Comparison of ENCODE assay signal across 1 cellular context in genomic region chr11:66438504-66439466, GRCh38.
TF ChIP-seq lines count a peak whose summit lies in the region.

Gene MRPL11 (minus strand): TSS chr11:66438848. CDS start chr11:66438754, 94 bp downstream.

TF ChIP-seq in HEK293, 187 proteins besides CTCF, POLR2A, EP300 and RAD21 (continued from another document):
- TF ChIP-seq, protein P1, sequence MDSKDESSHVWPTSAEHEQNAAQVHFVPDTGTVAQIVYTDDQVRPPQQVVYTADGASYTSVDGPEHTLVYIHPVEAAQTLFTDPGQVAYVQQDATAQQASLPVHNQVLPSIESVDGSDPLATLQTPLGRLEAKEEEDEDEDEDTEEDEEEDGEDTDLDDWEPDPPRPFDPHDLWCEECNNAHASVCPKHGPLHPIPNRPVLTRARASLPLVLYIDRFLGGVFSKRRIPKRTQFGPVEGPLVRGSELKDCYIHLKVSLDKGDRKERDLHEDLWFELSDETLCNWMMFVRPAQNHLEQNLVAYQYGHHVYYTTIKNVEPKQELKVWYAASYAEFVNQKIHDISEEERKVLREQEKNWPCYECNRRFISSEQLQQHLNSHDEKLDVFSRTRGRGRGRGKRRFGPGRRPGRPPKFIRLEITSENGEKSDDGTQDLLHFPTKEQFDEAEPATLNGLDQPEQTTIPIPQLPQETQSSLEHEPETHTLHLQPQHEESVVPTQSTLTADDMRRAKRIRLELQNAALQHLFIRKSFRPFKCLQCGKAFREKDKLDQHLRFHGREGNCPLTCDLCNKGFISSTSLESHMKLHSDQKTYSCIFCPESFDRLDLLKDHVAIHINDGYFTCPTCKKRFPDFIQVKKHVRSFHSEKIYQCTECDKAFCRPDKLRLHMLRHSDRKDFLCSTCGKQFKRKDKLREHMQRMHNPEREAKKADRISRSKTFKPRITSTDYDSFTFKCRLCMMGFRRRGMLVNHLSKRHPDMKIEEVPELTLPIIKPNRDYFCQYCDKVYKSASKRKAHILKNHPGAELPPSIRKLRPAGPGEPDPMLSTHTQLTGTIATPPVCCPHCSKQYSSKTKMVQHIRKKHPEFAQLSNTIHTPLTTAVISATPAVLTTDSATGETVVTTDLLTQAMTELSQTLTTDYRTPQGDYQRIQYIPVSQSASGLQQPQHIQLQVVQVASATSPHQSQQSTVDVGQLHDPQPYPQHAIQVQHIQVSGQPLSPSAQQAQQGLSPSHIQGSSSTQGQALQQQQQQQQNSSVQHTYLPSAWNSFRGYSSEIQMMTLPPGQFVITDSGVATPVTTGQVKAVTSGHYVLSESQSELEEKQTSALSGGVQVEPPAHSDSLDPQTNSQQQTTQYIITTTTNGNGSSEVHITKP (tag by site-specific recombination; IDR thresholded peaks at IDR 0.05): peak; percentile 79
- TF ChIP-seq, protein P2, sequence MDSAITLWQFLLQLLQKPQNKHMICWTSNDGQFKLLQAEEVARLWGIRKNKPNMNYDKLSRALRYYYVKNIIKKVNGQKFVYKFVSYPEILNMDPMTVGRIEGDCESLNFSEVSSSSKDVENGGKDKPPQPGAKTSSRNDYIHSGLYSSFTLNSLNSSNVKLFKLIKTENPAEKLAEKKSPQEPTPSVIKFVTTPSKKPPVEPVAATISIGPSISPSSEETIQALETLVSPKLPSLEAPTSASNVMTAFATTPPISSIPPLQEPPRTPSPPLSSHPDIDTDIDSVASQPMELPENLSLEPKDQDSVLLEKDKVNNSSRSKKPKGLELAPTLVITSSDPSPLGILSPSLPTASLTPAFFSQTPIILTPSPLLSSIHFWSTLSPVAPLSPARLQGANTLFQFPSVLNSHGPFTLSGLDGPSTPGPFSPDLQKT (IDR thresholded peaks at IDR 0.05; ENCODE audit: borderline replicate concordance, low read depth, low read length): no peak
- TF ChIP-seq, protein P3, sequence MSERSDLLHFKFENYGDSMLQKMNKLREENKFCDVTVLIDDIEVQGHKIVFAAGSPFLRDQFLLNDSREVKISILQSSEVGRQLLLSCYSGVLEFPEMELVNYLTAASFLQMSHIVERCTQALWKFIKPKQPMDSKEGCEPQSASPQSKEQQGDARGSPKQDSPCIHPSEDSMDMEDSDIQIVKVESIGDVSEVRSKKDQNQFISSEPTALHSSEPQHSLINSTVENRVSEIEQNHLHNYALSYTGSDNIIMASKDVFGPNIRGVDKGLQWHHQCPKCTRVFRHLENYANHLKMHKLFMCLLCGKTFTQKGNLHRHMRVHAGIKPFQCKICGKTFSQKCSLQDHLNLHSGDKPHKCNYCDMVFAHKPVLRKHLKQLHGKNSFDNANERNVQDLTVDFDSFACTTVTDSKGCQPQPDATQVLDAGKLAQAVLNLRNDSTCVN (tag by site-specific recombination; optimal IDR thresholded peaks at IDR 0.05): peak; percentile 38
- TF ChIP-seq ZNF658 (tag by site-specific recombination; IDR thresholded peaks at IDR 0.05) (no peak), ZNF530 (tag by site-specific recombination; IDR thresholded peaks at IDR 0.05; ENCODE audit: low read depth) (no peak), ZNF350 (tag by site-specific recombination; IDR thresholded peaks at IDR 0.05) (no peak), ZFP69B (tag by site-specific recombination; IDR thresholded peaks at IDR 0.05) (0 out of 2 replicates have a peak, but pooled peaks have one; percentile 50), ZNF2 (tag by site-specific recombination; IDR thresholded peaks at IDR 0.05) (peak; percentile 74; the same call in 1 of the 2 replicates), ZNF10 (tag by site-specific recombination; IDR thresholded peaks at IDR 0.05) (no peak), ZBTB21 (tag by site-specific recombination; IDR thresholded peaks at IDR 0.05) (0 out of 2 replicates have a peak, but pooled peaks have one; percentile 18), ZNF560 (tag by site-specific recombination; IDR thresholded peaks at IDR 0.05; ENCODE audit: borderline replicate concordance) (no peak), OVOL3 (tag by site-specific recombination; IDR thresholded peaks at IDR 0.05) (0 out of 2 replicates have a peak, but pooled peaks have one; percentile 34), ZSCAN23 (tag by site-specific recombination; IDR thresholded peaks at IDR 0.05) (peak; percentile 60; the same call in 1 of the 2 replicates), ZNF664 (tag by site-specific recombination; IDR thresholded peaks at IDR 0.05) (peak; percentile 56; the same call in 1 of the 2 replicates), ZNF121 (tag by site-specific recombination; IDR thresholded peaks at IDR 0.05) (peak; percentile 100), KLF8 (tag by site-specific recombination; IDR thresholded peaks at IDR 0.05) (peak; percentile 83), KLF10 (tag by site-specific recombination; IDR thresholded peaks at IDR 0.05) (peak; percentile 61), ZBTB8A (tag by site-specific recombination; IDR thresholded peaks at IDR 0.05) (peak; percentile 30; the same call in 1 of the 2 replicates), PBX3 (CRISPR knock-in tag; IDR thresholded peaks at IDR 0.05) (no peak), SETDB1 (IDR thresholded peaks at IDR 0.05; ENCODE audit: insufficient read length, low read length) (no peak), ZNF138 (tag by site-specific recombination; IDR thresholded peaks at IDR 0.05; ENCODE audit: borderline replicate concordance) (no peak), SP7 (tag by site-specific recombination; IDR thresholded peaks at IDR 0.05) (peak; percentile 81), ZNF501 (tag by site-specific recombination; IDR thresholded peaks at IDR 0.05) (peak; percentile 48)
- TF ChIP-seq, protein P4, sequence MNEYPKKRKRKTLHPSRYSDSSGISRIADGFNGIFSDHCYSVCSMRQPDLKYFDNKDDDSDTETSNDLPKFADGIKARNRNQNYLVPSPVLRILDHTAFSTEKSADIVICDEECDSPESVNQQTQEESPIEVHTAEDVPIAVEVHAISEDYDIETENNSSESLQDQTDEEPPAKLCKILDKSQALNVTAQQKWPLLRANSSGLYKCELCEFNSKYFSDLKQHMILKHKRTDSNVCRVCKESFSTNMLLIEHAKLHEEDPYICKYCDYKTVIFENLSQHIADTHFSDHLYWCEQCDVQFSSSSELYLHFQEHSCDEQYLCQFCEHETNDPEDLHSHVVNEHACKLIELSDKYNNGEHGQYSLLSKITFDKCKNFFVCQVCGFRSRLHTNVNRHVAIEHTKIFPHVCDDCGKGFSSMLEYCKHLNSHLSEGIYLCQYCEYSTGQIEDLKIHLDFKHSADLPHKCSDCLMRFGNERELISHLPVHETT (tag by site-specific recombination; IDR thresholded peaks at IDR 0.05): peak; percentile 96
- TF ChIP-seq, protein P5, sequence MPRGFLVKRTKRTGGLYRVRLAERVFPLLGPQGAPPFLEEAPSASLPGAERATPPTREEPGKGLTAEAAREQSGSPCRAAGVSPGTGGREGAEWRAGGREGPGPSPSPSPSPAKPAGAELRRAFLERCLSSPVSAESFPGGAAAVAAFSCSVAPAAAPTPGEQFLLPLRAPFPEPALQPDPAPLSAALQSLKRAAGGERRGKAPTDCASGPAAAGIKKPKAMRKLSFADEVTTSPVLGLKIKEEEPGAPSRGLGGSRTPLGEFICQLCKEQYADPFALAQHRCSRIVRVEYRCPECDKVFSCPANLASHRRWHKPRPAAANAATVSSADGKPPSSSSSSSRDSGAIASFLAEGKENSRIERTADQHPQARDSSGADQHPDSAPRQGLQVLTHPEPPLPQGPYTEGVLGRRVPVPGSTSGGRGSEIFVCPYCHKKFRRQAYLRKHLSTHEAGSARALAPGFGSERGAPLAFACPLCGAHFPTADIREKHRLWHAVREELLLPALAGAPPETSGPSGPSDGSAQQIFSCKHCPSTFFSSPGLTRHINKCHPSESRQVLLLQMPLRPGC (tag by site-specific recombination; IDR thresholded peaks at IDR 0.05): peak; percentile 60; the same call in 1 of the 2 replicates
- TF ChIP-seq, protein P6, sequence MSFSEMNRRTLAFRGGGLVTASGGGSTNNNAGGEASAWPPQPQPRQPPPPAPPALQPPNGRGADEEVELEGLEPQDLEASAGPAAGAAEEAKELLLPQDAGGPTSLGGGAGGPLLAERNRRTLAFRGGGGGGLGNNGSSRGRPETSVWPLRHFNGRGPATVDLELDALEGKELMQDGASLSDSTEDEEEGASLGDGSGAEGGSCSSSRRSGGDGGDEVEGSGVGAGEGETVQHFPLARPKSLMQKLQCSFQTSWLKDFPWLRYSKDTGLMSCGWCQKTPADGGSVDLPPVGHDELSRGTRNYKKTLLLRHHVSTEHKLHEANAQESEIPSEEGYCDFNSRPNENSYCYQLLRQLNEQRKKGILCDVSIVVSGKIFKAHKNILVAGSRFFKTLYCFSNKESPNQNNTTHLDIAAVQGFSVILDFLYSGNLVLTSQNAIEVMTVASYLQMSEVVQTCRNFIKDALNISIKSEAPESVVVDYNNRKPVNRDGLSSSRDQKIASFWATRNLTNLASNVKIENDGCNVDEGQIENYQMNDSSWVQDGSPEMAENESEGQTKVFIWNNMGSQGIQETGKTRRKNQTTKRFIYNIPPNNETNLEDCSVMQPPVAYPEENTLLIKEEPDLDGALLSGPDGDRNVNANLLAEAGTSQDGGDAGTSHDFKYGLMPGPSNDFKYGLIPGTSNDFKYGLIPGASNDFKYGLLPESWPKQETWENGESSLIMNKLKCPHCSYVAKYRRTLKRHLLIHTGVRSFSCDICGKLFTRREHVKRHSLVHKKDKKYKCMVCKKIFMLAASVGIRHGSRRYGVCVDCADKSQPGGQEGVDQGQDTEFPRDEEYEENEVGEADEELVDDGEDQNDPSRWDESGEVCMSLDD (tag by site-specific recombination; IDR thresholded peaks at IDR 0.05): 0 out of 2 replicates have a peak, but pooled peaks have one; percentile 32
- TF ChIP-seq, protein P7, sequence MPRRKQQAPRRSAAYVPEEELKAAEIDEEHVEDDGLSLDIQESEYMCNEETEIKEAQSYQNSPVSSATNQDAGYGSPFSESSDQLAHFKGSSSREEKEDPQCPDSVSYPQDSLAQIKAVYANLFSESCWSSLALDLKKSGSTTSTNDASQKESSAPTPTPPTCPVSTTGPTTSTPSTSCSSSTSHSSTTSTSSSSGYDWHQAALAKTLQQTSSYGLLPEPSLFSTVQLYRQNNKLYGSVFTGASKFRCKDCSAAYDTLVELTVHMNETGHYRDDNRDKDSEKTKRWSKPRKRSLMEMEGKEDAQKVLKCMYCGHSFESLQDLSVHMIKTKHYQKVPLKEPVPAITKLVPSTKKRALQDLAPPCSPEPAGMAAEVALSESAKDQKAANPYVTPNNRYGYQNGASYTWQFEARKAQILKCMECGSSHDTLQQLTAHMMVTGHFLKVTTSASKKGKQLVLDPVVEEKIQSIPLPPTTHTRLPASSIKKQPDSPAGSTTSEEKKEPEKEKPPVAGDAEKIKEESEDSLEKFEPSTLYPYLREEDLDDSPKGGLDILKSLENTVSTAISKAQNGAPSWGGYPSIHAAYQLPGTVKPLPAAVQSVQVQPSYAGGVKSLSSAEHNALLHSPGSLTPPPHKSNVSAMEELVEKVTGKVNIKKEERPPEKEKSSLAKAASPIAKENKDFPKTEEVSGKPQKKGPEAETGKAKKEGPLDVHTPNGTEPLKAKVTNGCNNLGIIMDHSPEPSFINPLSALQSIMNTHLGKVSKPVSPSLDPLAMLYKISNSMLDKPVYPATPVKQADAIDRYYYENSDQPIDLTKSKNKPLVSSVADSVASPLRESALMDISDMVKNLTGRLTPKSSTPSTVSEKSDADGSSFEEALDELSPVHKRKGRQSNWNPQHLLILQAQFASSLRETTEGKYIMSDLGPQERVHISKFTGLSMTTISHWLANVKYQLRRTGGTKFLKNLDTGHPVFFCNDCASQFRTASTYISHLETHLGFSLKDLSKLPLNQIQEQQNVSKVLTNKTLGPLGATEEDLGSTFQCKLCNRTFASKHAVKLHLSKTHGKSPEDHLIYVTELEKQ (tag by site-specific recombination; IDR thresholded peaks at IDR 0.05; ENCODE audit: borderline replicate concordance): 0 out of 2 replicates have a peak, but pooled peaks have one; percentile 14
- TF ChIP-seq, protein P8, sequence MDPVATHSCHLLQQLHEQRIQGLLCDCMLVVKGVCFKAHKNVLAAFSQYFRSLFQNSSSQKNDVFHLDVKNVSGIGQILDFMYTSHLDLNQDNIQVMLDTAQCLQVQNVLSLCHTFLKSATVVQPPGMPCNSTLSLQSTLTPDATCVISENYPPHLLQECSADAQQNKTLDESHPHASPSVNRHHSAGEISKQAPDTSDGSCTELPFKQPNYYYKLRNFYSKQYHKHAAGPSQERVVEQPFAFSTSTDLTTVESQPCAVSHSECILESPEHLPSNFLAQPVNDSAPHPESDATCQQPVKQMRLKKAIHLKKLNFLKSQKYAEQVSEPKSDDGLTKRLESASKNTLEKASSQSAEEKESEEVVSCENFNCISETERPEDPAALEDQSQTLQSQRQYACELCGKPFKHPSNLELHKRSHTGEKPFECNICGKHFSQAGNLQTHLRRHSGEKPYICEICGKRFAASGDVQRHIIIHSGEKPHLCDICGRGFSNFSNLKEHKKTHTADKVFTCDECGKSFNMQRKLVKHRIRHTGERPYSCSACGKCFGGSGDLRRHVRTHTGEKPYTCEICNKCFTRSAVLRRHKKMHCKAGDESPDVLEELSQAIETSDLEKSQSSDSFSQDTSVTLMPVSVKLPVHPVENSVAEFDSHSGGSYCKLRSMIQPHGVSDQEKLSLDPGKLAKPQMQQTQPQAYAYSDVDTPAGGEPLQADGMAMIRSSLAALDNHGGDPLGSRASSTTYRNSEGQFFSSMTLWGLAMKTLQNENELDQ (tag by site-specific recombination; IDR thresholded peaks at IDR 0.05; ENCODE audit: low read depth): no peak
- TF ChIP-seq, protein P9, sequence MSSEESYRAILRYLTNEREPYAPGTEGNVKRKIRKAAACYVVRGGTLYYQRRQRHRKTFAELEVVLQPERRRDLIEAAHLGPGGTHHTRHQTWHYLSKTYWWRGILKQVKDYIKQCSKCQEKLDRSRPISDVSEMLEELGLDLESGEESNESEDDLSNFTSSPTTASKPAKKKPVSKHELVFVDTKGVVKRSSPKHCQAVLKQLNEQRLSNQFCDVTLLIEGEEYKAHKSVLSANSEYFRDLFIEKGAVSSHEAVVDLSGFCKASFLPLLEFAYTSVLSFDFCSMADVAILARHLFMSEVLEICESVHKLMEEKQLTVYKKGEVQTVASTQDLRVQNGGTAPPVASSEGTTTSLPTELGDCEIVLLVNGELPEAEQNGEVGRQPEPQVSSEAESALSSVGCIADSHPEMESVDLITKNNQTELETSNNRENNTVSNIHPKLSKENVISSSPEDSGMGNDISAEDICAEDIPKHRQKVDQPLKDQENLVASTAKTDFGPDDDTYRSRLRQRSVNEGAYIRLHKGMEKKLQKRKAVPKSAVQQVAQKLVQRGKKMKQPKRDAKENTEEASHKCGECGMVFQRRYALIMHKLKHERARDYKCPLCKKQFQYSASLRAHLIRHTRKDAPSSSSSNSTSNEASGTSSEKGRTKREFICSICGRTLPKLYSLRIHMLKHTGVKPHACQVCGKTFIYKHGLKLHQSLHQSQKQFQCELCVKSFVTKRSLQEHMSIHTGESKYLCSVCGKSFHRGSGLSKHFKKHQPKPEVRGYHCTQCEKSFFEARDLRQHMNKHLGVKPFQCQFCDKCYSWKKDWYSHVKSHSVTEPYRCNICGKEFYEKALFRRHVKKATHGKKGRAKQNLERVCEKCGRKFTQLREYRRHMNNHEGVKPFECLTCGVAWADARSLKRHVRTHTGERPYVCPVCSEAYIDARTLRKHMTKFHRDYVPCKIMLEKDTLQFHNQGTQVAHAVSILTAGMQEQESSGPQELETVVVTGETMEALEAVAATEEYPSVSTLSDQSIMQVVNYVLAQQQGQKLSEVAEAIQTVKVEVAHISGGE (tag by site-specific recombination; conservative IDR thresholded peaks at IDR 0.05; ENCODE audit: low read depth): 0 out of 2 replicates have a peak, but pooled peaks have one; percentile 26
